Comparison of ENCODE assay signal across 9 cellular contexts in genomic region chr3:30042274-30042859, GRCh38.
A peak's percentile ranks its signal among the peaks of the same experiment; 100 is the strongest.
DNase-seq lines count a peak whose midpoint lies in the region; ATAC-seq, FAIRE-seq and TF ChIP-seq lines count a peak whose summit lies in the region.
"Had no signal": no experiment of that assay in that cellular context is flagged by ENCODE, and none has a peak within 500 bp of the region (broad histone marks: within the 10 kb centered on the region; RNA-seq: fewer than 3 reads in every experiment).

No MANE protein-coding gene starts in this region.

- no peak overlapping the region for H3K4me3 ChIP-seq in liver (ENCODE audit: low read depth in 1 of 3, low read length in 3 of 3)

- H3K9ac ChIP-seq in H9 (ENCODE audit: extremely low read depth, insufficient read length, low read length) = no peak overlapping the region
- no peak overlapping the region for H3K9ac ChIP-seq in liver (ENCODE audit: low read depth in 1 of 2, low read length in 2 of 2)

- H3K4me1 Mint-ChIP-seq in H9 = peaks cover 18 to 21% of the 10 kb centered on the region in 2 experiments
- H3K4me1 Mint-ChIP-seq: activated naive CD4-positive, alpha-beta T cell treated with anti-CD3 and anti-CD28 coated beads, Interleukin-2, amount 50 U/mL, for 24 hours had no signal

- H3K9me3 ChIP-seq in H9 (ENCODE audit: control insufficient read depth, low read depth, low read length) (no peaks in the 10 kb centered on the region), liver (ENCODE audit: control insufficient read depth in 4 of 4, low read length in 3 of 4) (no peaks in the 10 kb centered on the region)

- no peak overlapping the region for H3K23ac ChIP-seq in H9 (ENCODE audit: insufficient read length, low read depth, low read length)

- no peaks in the 10 kb centered on the region for H3K23me2 ChIP-seq in H9 (ENCODE audit: insufficient read length, low read depth, low read length, poor library complexity, severe bottlenecking)

- no peak overlapping the region for H3K4ac ChIP-seq in H9 (ENCODE audit: low read depth, low read length)

- no peak overlapping the region for H3K27ac Mint-ChIP-seq in H9
- H3K27ac Mint-ChIP-seq: activated naive CD4-positive, alpha-beta T cell treated with anti-CD3 and anti-CD28 coated beads, Interleukin-2, amount 50 U/mL, for 24 hours had no signal

- H3T11ph ChIP-seq in H9 (ENCODE audit: low read length) = no peak overlapping the region

- no peak overlapping the region for H2AFZ ChIP-seq in H9 (ENCODE audit: low read length)

- no peaks in the 10 kb centered on the region for H3K4me1 ChIP-seq in H9 (ENCODE audit: insufficient read depth, low read length)
- H3K4me1 ChIP-seq in liver (ENCODE audit: control insufficient read depth in 4 of 4, insufficient read depth in 4 of 4, low read length in 3 of 4) = no peaks in the 10 kb centered on the region

- TF ChIP-seq CTCF in H9 (conservative IDR thresholded peaks at IDR 0.05) (peak; percentile 84), liver (IDR thresholded peaks at IDR 0.05; ENCODE audit: low read depth, low read length, missing input control) (peak; percentile 65)

- H2BK120ac ChIP-seq in H9 (ENCODE audit: low read depth, low read length, poor library complexity, severe bottlenecking) = no peak overlapping the region

- H3K27me3 ChIP-seq in H9 (ENCODE audit: insufficient read depth, low read length) (no peaks in the 10 kb centered on the region), liver (ENCODE audit: control insufficient read depth in 4 of 4, insufficient read depth in 4 of 4, low read length in 3 of 4) (peaks cover 0 to under 1% (median 0%) of the 10 kb centered on the region in 4 donors)

- no peak overlapping the region for H4K5ac ChIP-seq in H9 (ENCODE audit: insufficient read length, low read depth, low read length)

- no peak overlapping the region for H2BK20ac ChIP-seq in H9 (ENCODE audit: low read depth, low read length, poor library complexity, severe bottlenecking)

- no peak overlapping the region for H4K8ac ChIP-seq in H9 (replicated peaks; ENCODE audit: insufficient read length, low read depth, low read length)

- no peaks in the 10 kb centered on the region for H4K20me1 ChIP-seq in H9 (ENCODE audit: control insufficient read depth, insufficient read depth, insufficient read length)

- no peaks in the 10 kb centered on the region for H3K79me1 ChIP-seq in H9 (ENCODE audit: insufficient read depth, low read depth, low read length, poor library complexity, severe bottlenecking)

- H3K27ac ChIP-seq in H9 (ENCODE audit: insufficient read length, low read depth, low read length) (no peak overlapping the region), liver (ENCODE audit: low read depth in 1 of 2, low read length in 2 of 2) (no peak overlapping the region)

- H2AK5ac ChIP-seq in H9 (ENCODE audit: insufficient read length, low read length) = no peak overlapping the region

- no peaks in the 10 kb centered on the region for H3K36me3 ChIP-seq in liver (ENCODE audit: control insufficient read depth in 4 of 4, insufficient read depth in 3 of 4, low read depth in 1 of 4, low read length in 3 of 4)

- H3K18ac ChIP-seq in H9 (ENCODE audit: insufficient read length, low read depth, low read length) = no peak overlapping the region

- no peak overlapping the region for H2BK15ac ChIP-seq in H9 (ENCODE audit: low read depth, low read length)

- H3K27me3 Mint-ChIP-seq in H9 (ENCODE audit: low read depth) = no peaks in the 10 kb centered on the region

- no peak for ATAC-seq in GM21737 (IDR thresholded peaks at IDR 0.05; ENCODE audit: unreplicated experiment)

- TF ChIP-seq RAD21 in liver (IDR thresholded peaks at IDR 0.05) = peak; percentile 92 to 94

- DNase-seq in D341Med (ENCODE audit: low spot score) = peak; percentile 61
- DNase-seq in H9 = peak; percentile 55
- peak; percentile 2 for DNase-seq in NCI-H2171 (lab: John Stamatoyannopoulos, UW)
- peak; percentile 23 for DNase-seq in activated CD4-positive, CD25-positive, alpha-beta regulatory T cell treated with anti-CD3 and anti-CD28 coated beads, Interleukin-2, amount 50 U/mL, for 16 hours (ENCODE audit: low read depth, low spot score)
- DNase-seq in stimulated activated CD8-positive, alpha-beta memory T cell treated with anti-CD3 and anti-CD28 coated beads, Interleukin-12 subunit alpha, Interleukin-12 subunit beta, amount 100 ng/mL, for 1 hour (ENCODE audit: low read depth) = peak; percentile 30

- H3K56ac ChIP-seq in H9 (ENCODE audit: insufficient read length, low read depth, low read length) = no peak overlapping the region

- H2BK5ac ChIP-seq in H9 (ENCODE audit: insufficient read length, low read length) = no peak overlapping the region

- no peaks in the 10 kb centered on the region for H3K79me2 ChIP-seq in H9 (ENCODE audit: insufficient read depth, low read length)

- H3K36me3 Mint-ChIP-seq in H9 (ENCODE audit: insufficient read depth in 1 of 3, low read depth in 3 of 3) = peaks cover 0 to 1% (median 0%) of the 10 kb centered on the region in 3 experiments; a peak in 1 of 7 replicates
- H3K36me3 Mint-ChIP-seq: activated naive CD4-positive, alpha-beta T cell treated with anti-CD3 and anti-CD28 coated beads, Interleukin-2, amount 50 U/mL, for 24 hours had no signal

- no peak overlapping the region for H4K91ac ChIP-seq in H9 (ENCODE audit: insufficient read length, low read depth, low read length)

- no peak overlapping the region for H3K4me3 Mint-ChIP-seq in H9
- H3K4me3 Mint-ChIP-seq: activated naive CD4-positive, alpha-beta T cell treated with anti-CD3 and anti-CD28 coated beads, Interleukin-2, amount 50 U/mL, for 24 hours had no signal

- FAIRE-seq in colon (lab: Jason Lieb, UNC) = peak; percentile 24

- no peak overlapping the region for H3K4me2 ChIP-seq in H9 (ENCODE audit: insufficient read depth, insufficient read length, low read length)

- H3K9me3 Mint-ChIP-seq in H9 = no peaks in the 10 kb centered on the region; a peak in 2 of 5 replicates
- H3K9me3 Mint-ChIP-seq: activated naive CD4-positive, alpha-beta T cell treated with anti-CD3 and anti-CD28 coated beads, Interleukin-2, amount 50 U/mL, for 24 hours had no signal

- no peak overlapping the region for H2BK12ac ChIP-seq in H9 (ENCODE audit: insufficient read length, low read depth, low read length)

- no CpG with 5 or more reads among the region's 4 CpGs for WGBS in H9 (ENCODE audit: extremely low coverage, insufficient read length, low lambda C conversion rate)
- WGBS in liver = 16% methylated on average over 4 of the region's 4 CpGs

- no peak overlapping the region for H3K14ac ChIP-seq in H9 (ENCODE audit: insufficient read depth, low read length)

TF ChIP-seq in liver, 16 proteins besides CTCF, POLR2A, EP300 and RAD21:
- TF ChIP-seq, protein P1, sequence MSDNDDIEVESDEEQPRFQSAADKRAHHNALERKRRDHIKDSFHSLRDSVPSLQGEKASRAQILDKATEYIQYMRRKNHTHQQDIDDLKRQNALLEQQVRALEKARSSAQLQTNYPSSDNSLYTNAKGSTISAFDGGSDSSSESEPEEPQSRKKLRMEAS (IDR thresholded peaks at IDR 0.05) = no peak
- TF ChIP-seq HNF4G (IDR thresholded peaks at IDR 0.05) (no peak), TAF1 (conservative IDR thresholded peaks at IDR 0.05) (no peak), RXRA (IDR thresholded peaks at IDR 0.05) (no peak), FOXA2 (IDR thresholded peaks at IDR 0.05) (no peak), YY1 (IDR thresholded peaks at IDR 0.05) (no peak), SP1 (IDR thresholded peaks at IDR 0.05) (no peak), EGR1 (IDR thresholded peaks at IDR 0.05; ENCODE audit: low read depth in 2 of 2) (no peak)
- TF ChIP-seq, protein P2, sequence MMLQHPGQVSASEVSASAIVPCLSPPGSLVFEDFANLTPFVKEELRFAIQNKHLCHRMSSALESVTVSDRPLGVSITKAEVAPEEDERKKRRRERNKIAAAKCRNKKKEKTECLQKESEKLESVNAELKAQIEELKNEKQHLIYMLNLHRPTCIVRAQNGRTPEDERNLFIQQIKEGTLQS (IDR thresholded peaks at IDR 0.05) = no peak

Comparison
In these comparisons a context has a peak if more than half of its experiments do, and no peak if none do; other contexts are left out.
1. DNase-seq: peak in every context shown above with its lines; median percentile 61 in D341Med; 55 in H9; 30 in stimulated activated CD8-positive, alpha-beta memory T cell treated with anti-CD3 and anti-CD28 coated beads, Interleukin-12 subunit alpha, Interleukin-12 subunit beta, amount 100 ng/mL, for 1 hour; 23 in activated CD4-positive, CD25-positive, alpha-beta regulatory T cell treated with anti-CD3 and anti-CD28 coated beads, Interleukin-2, amount 50 U/mL, for 16 hours; 2 in NCI-H2171.